ENCODE assay signal across 27 cellular contexts in the genomic region with DNA sequence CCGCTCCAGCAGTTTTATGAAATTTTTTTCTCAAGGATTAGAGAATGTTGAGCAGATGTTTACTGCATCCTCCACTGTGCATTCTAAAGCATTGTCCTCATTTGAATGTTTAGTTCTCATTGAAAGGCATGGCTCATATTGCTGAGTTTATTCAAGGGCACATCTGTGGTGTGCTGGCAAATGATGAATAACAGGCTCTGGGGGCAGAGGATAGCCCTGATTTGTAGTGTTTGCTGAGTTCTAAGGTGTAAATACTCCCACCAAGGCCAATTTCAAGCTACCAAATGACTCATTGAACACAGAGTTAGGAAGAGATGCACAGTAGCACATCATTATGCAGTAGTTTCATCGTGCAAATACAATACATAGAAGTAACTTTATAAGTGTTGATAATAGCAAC.
"Had no signal": no experiment of that assay in that cellular context is flagged by ENCODE, and none has a peak within 500 bp of the region (broad histone marks: within the 10 kb centered on the region; RNA-seq: fewer than 3 reads in every experiment).

No MANE protein-coding gene starts in this region.

- H3K4me1 Mint-ChIP-seq: activated CD4-positive, alpha-beta T cell treated with anti-CD3 and anti-CD28 coated beads, Interleukin-2, amount 10 ng/mL, durations not matched to agents 24 days and 14 days; activated naive CD4-positive, alpha-beta T cell treated with anti-CD3 and anti-CD28 coated beads, Interleukin-2, amount 50 U/mL, for 24 hours; activated naive CD8-positive, alpha-beta T cell treated with anti-CD3 and anti-CD28 coated beads, Interleukin-2, amount 10 ng/mL, durations not matched to agents 7 days and 5 days; activated T-helper 17 cell treated with anti-CD3 and anti-CD28 coated beads, Interleukin-2, amount 50 U/mL, for 72 hours had no signal

- H3K4me3 Mint-ChIP-seq: activated CD4-positive, alpha-beta T cell treated with anti-CD3 and anti-CD28 coated beads, Interleukin-2, amount 10 ng/mL, durations not matched to agents 24 days and 14 days; activated CD8-positive, alpha-beta T cell treated with anti-CD3 and anti-CD28 coated beads for 36 hours; activated naive CD4-positive, alpha-beta T cell treated with anti-CD3 and anti-CD28 coated beads, Interleukin-2, amount 50 U/mL, for 24 hours; activated naive CD8-positive, alpha-beta T cell treated with anti-CD3 and anti-CD28 coated beads, Interleukin-2, amount 10 ng/mL, durations not matched to agents 7 days and 5 days; activated T-cell treated with anti-CD3 and anti-CD28 coated beads, Interleukin-2, amount 50 U/mL, for 72 hours; activated T-helper 17 cell treated with anti-CD3 and anti-CD28 coated beads, Interleukin-2, amount 50 U/mL, for 72 hours had no signal

- H3K9me3 Mint-ChIP-seq: activated CD4-positive, alpha-beta T cell treated with anti-CD3 and anti-CD28 coated beads, Interleukin-2, amount 10 ng/mL, durations not matched to agents 24 days and 14 days had no signal

- H3K27ac Mint-ChIP-seq: activated CD4-positive, alpha-beta T cell treated with anti-CD3 and anti-CD28 coated beads, Interleukin-2, amount 10 ng/mL, durations not matched to agents 24 days and 14 days; activated CD8-positive, alpha-beta T cell treated with anti-CD3 and anti-CD28 coated beads for 36 hours; activated naive CD4-positive, alpha-beta T cell treated with anti-CD3 and anti-CD28 coated beads, Interleukin-2, amount 50 U/mL, for 24 hours; activated naive CD8-positive, alpha-beta T cell treated with anti-CD3 and anti-CD28 coated beads, Interleukin-2, amount 10 ng/mL, durations not matched to agents 7 days and 5 days; activated T-cell treated with anti-CD3 and anti-CD28 coated beads, Interleukin-2, amount 50 U/mL, for 72 hours; activated T-helper 17 cell treated with anti-CD3 and anti-CD28 coated beads, Interleukin-2, amount 50 U/mL, for 72 hours had no signal

- DNase-seq: activated CD4-positive, alpha-beta T cell treated with anti-CD3 and anti-CD28 coated beads, Interleukin-2, amount 10 ng/mL, durations not matched to agents 24 days and 14 days; activated CD4-positive, alpha-beta T cell treated with anti-CD3 and anti-CD28 coated beads, Interleukin-2, amount 50 U/mL, for 4 hours; activated CD4-positive, CD25-positive, alpha-beta regulatory T cell; activated CD8-positive, alpha-beta T cell treated with anti-CD3 and anti-CD28 coated beads for 36 hours; activated gamma-delta T cell; activated naive CD4-positive, alpha-beta T cell treated with Interleukin-2 at 50 U/mL for 16 hours; activated naive CD8-positive, alpha-beta T cell treated with anti-CD3 and anti-CD28 coated beads, Interleukin-2, amount 10 ng/mL, durations not matched to agents 7 days and 5 days; activated T-cell treated with anti-CD3 and anti-CD28 coated beads, Interleukin-2, amount 50 U/mL, for 1 hour; activated T-cell treated with anti-CD3 and anti-CD28 coated beads, Interleukin-2, amount 50 U/mL, for 72 hours; body of pancreas; Kasumi-1; KG1; MG63; NCI-H1048; NCI-H1105 treated with DMSO at 0.1 percent for 48 hours; NCI-H1436; NCI-H187; NCI-H2029 treated with DMSO at 0.1 percent for 48 hours; NCI-H2107; NCI-H345; NCI-H524 treated with DMSO at 0.1 percent for 48 hours; SHP77; SJCRH30; T1000; WERI-Rb-1 had no signal

- H3K36me3 Mint-ChIP-seq: activated naive CD8-positive, alpha-beta T cell treated with anti-CD3 and anti-CD28 coated beads, Interleukin-2, amount 10 ng/mL, durations not matched to agents 7 days and 5 days had no signal
